17 cellular contexts compared by ENCODE assay signal in genomic region chr2:210598219-210598618, GRCh38.
"Had no signal": no experiment of that assay in that cellular context is flagged by ENCODE, and none has a peak within 500 bp of the region (broad histone marks: within the 10 kb centered on the region; RNA-seq: fewer than 3 reads in every experiment).

No MANE protein-coding gene starts in this region.

- H3K36me3 ChIP-seq: suprapubic skin, thoracic aorta, thyroid gland, tibial nerve, transverse colon, upper lobe of left lung, upper lobe of right lung, uterus, vagina had no signal

- H3K4me1 ChIP-seq: stomach, suprapubic skin, testis, thyroid gland, tibial artery, tibial nerve, transverse colon, upper lobe of right lung, uterus, vagina had no signal

- ATAC-seq: stimulated activated effector memory CD8-positive, alpha-beta T cell treated with anti-CD3 and anti-CD28 coated beads, Interleukin-12 subunit alpha, Interleukin-12 subunit beta, amount 100 ng/mL, for 72 hours; stimulated activated memory B cell treated with anti-CD40 and anti-IgM and Interleukin-4, amounts not matched to agents 10 μg/mL and 1 μg/mL and 100 μg/mL, for 72 hours; stimulated activated naive B cell treated with anti-CD40 and anti-IgM and Interleukin-4, amounts not matched to agents 10 μg/mL and 1 μg/mL and 100 μg/mL, for 72 hours; stimulated activated naive CD8-positive, alpha-beta T cell treated with anti-CD3 and anti-CD28 coated beads, Interleukin-15, amount 100 ng/mL, for 72 hours; stimulated activated naive CD8-positive, alpha-beta T cell treated with anti-CD3 and anti-CD28 coated beads, Interleukin-15, Interleukin-2, amounts not matched to agents 100 U/mL and 50 U/mL, for 24 hours; upper lobe of right lung had no signal

- H3K4me3 ChIP-seq: stomach, suprapubic skin, testis, thoracic aorta, thyroid gland, tibial artery, tibial nerve, transverse colon, upper lobe of left lung, upper lobe of right lung, uterus, vagina had no signal

- H3K27ac ChIP-seq: stomach, suprapubic skin, testis, thoracic aorta, thyroid gland, tibial artery, tibial nerve, transverse colon, upper lobe of left lung, upper lobe of right lung, uterus, vagina had no signal

- H3K9me3 ChIP-seq: suprapubic skin, testis, thoracic aorta, thyroid gland, upper lobe of left lung, upper lobe of right lung, uterus, vagina had no signal
